In the genomic region with DNA sequence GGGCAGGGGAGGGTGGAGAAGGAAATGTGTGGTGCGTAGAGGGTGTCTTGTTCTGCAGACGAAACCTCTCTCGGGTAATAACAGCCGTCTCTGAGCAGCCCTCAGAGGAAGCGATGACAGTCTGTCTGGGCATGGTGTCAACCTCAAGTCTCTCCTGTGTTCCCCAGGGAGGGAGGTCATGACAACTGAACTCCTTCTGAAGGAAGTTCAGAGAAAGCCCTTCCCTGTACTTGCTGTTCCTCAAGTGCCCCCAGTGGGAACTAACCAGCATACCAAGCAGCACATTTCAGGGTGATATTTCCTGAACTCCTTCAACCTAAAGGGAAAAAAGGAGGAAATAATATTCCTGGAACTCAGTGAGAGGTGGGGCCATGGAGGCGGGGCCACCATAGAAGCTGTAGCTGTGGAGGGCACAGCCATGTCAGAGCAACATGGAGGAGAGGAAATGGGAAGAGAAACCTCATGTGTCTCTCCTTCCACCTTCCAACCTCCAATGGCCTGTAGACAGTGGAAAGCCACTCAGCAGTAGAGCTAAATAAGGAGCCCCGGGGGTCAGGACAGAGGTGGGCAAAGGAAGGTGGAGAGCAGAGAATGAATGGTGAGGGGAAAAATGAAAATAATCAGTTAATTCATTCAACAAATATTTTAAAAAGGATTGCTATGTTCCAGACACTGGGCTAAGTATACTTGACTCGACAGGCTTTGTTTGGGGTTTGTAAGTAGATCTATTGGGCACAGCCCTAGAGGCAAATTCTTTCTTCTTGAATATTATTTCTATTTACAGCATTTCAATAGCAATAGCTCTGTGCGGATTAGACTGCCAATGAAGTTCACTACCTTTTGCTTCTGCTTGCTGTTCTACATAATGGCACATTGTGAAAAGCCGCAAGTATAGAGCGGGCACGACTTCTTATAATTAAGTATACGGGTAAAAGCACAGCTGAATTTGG, we compare ENCODE assay signal across 8 cellular contexts.
DNase-seq lines count a peak whose midpoint lies in the region; ATAC-seq, FAIRE-seq and TF ChIP-seq lines count a peak whose summit lies in the region.

No MANE protein-coding gene starts in this region.

- TF ChIP-seq CTCF in activated B cell treated with CpG ODN at 0.5 μM for 24 hours (IDR thresholded peaks at IDR 0.05), result no peak
- no peak for TF ChIP-seq CTCF in Calu3 (IDR thresholded peaks at IDR 0.05; ENCODE audit: unreplicated experiment)

- ATAC-seq in GM19438 (IDR thresholded peaks at IDR 0.05; ENCODE audit: low read depth, unreplicated experiment) (peak; percentile 99), HG03175 (IDR thresholded peaks at IDR 0.05; ENCODE audit: unreplicated experiment) (peak; percentile 99), activated B cell treated with CpG ODN at 0.5 μM for 24 hours (ENCODE audit: low read depth) (peak; percentile 99)

- DNase-seq in activated B cell treated with CpG ODN at 0.5 μM for 24 hours, result peak; percentile 32
- DNase-seq in small intestine, result peak; percentile 78
- DNase-seq in Calu3, result no peak
- no peak for DNase-seq in RKO (ENCODE audit: low spot score)
- no peak for DNase-seq in DMS153 (lab: John Stamatoyannopoulos, UW)

- CTCF ChIA-PET in activated B cell treated with CpG ODN at 0.5 μM for 24 hours (lab: Charles Lee), result no interaction called here
- CTCF ChIA-PET in Calu3 (lab: Charles Lee), result no interaction called here

- POLR2A ChIA-PET in activated B cell treated with CpG ODN at 0.5 μM for 24 hours (lab: Charles Lee), result interaction anchor here (1.0 kb wide), 2 partner anchors 10 kb away, joined by 3 read pairs; no protein-coding TSS in a partner anchor

- H3K27me3 ChIP-seq in small intestine (ENCODE audit: control insufficient read depth in 2 of 2, insufficient read depth in 2 of 2, low read length in 2 of 2), result no peaks in the 10 kb centered on the region

- intact Hi-C loops in activated B cell treated with CpG ODN at 0.5 μM for 24 hours (cut with micrococcal nuclease) (loop anchor here (2.0 to 10.0 kb wide), 3 partner anchors 24 to 298 kb away; no protein-coding TSS in a partner anchor), Calu3 (cut with micrococcal nuclease; ENCODE audit: unreplicated experiment) (no loop called here)
- intact Hi-C loops in dendritic cell treated with granulocyte-macrophage colony-stimulating factor and Interleukin-4, amounts not matched to agents 40 ng/mL and 50 ng/mL, for 4 days (cut with micrococcal nuclease), result loop anchor here (2.0 to 5.0 kb wide), 2 partner anchors 42 to 93 kb away; no protein-coding TSS in a partner anchor

- no peak overlapping the region for H3K4me3 ChIP-seq in small intestine (ENCODE audit: low read depth in 1 of 2, low read length in 2 of 2)

- H3K9me3 ChIP-seq in small intestine (ENCODE audit: control insufficient read depth, low read depth), result no peaks in the 10 kb centered on the region

- peak overlapping the region; percentile 50 to 87 for H3K27ac ChIP-seq in small intestine (ENCODE audit: low read depth in 1 of 2, low read length in 1 of 2)

- no peak for FAIRE-seq in small intestine (lab: Jason Lieb, UNC)

- H3K27ac Mint-ChIP-seq in activated B cell treated with CpG ODN at 0.5 μM for 24 hours (peak overlapping the region; percentile 1), Calu3 (ENCODE audit: unreplicated experiment) (no peak overlapping the region)
- peak overlapping the region; percentile 81 for H3K27ac Mint-ChIP-seq in dendritic cell treated with granulocyte-macrophage colony-stimulating factor and Interleukin-4, amounts not matched to agents 40 ng/mL and 50 ng/mL, for 4 days

- 68 to 86% (median 83%) methylated on average over 13 of the region's 13 CpGs for WGBS in small intestine, 3 donors

- H3K36me3 Mint-ChIP-seq in activated B cell treated with CpG ODN at 0.5 μM for 24 hours (ENCODE audit: low read depth), result no peaks in the 10 kb centered on the region
- H3K36me3 Mint-ChIP-seq in dendritic cell treated with granulocyte-macrophage colony-stimulating factor and Interleukin-4, amounts not matched to agents 40 ng/mL and 50 ng/mL, for 4 days (ENCODE audit: low read depth), result no peaks in the 10 kb centered on the region
- H3K36me3 Mint-ChIP-seq in Calu3 (ENCODE audit: insufficient read depth, unreplicated experiment), result no peaks in the 10 kb centered on the region

- H3K27me3 Mint-ChIP-seq in activated B cell treated with CpG ODN at 0.5 μM for 24 hours (peaks cover 5% of the 10 kb centered on the region), Calu3 (ENCODE audit: unreplicated experiment) (no peaks in the 10 kb centered on the region)
- H3K27me3 Mint-ChIP-seq in dendritic cell treated with granulocyte-macrophage colony-stimulating factor and Interleukin-4, amounts not matched to agents 40 ng/mL and 50 ng/mL, for 4 days, result no peaks in the 10 kb centered on the region

- H3K4me1 ChIP-seq in small intestine (ENCODE audit: control insufficient read depth in 2 of 2, insufficient read depth in 1 of 2, low read depth in 1 of 2, low read length in 1 of 2), result no peaks in the 10 kb centered on the region

- H3K9me3 Mint-ChIP-seq in activated B cell treated with CpG ODN at 0.5 μM for 24 hours, result peaks cover 7% of the 10 kb centered on the region
- H3K9me3 Mint-ChIP-seq in dendritic cell treated with granulocyte-macrophage colony-stimulating factor and Interleukin-4, amounts not matched to agents 40 ng/mL and 50 ng/mL, for 4 days, result no peaks in the 10 kb centered on the region
- no peaks in the 10 kb centered on the region for H3K9me3 Mint-ChIP-seq in Calu3 (ENCODE audit: low read depth, unreplicated experiment)

- BruUV-seq in Calu3 (replicated peaks; lab: Mats Ljungman, UMichigan), result no TSS peak

- H3K36me3 ChIP-seq in small intestine (ENCODE audit: control insufficient read depth in 2 of 2, insufficient read depth in 2 of 2, low read length in 2 of 2), result no peaks in the 10 kb centered on the region

- peaks cover 17% of the 10 kb centered on the region for H3K4me1 Mint-ChIP-seq in activated B cell treated with CpG ODN at 0.5 μM for 24 hours
- peaks cover 34% of the 10 kb centered on the region for H3K4me1 Mint-ChIP-seq in dendritic cell treated with granulocyte-macrophage colony-stimulating factor and Interleukin-4, amounts not matched to agents 40 ng/mL and 50 ng/mL, for 4 days (ENCODE audit: low read depth)
- H3K4me1 Mint-ChIP-seq in Calu3 (ENCODE audit: low read depth, unreplicated experiment), result peaks cover 33% of the 10 kb centered on the region

- H3K4me3 Mint-ChIP-seq in activated B cell treated with CpG ODN at 0.5 μM for 24 hours (peak overlapping the region; percentile 3), Calu3 (ENCODE audit: low read depth, unreplicated experiment) (no peak overlapping the region)
- H3K4me3 Mint-ChIP-seq in dendritic cell treated with granulocyte-macrophage colony-stimulating factor and Interleukin-4, amounts not matched to agents 40 ng/mL and 50 ng/mL, for 4 days, result peak overlapping the region; percentile 11

Comparison
In these comparisons a context has a peak if more than half of its experiments do, and no peak if none do; other contexts are left out.
1. DNase-seq: peak in activated B cell treated with CpG ODN at 0.5 μM for 24 hours (single experiment) and small intestine (single experiment); none in Calu3 (single experiment), RKO (single experiment) and DMS153 (single experiment).
2. Peak in every context shown above with its lines, with median percentiles within 50 percentile points of each other: ATAC-seq.